Comparison of ENCODE assay signal across 11 cellular contexts in genomic region chr9:3479516-3480352, GRCh38. TPM values are rescaled to one million over a fixed set of nuclear protein-coding genes. Genes with fewer than 3 reads are reported as not detected.
DNase-seq lines count a peak whose midpoint lies in the region; ATAC-seq and TF ChIP-seq lines count a peak whose summit lies in the region.
"Had no signal": no experiment of that assay in that cellular context is flagged by ENCODE, and none has a peak within 500 bp of the region (broad histone marks: within the 10 kb centered on the region; RNA-seq: fewer than 3 reads in every experiment).

No MANE protein-coding gene starts in this region.

- H3K4me3 ChIP-seq in SK-N-SH (ENCODE audit: low read depth in 2 of 2, low read length in 1 of 2), result no peak overlapping the region
- H3K4me3 ChIP-seq in BE2C (ENCODE audit: low read depth, low read length), result no peak overlapping the region
- H3K4me3 ChIP-seq: gastroesophageal sphincter had no signal

- no peaks in the 10 kb centered on the region for H3K9me2 ChIP-seq in SK-N-SH

- no peak overlapping the region for H2AFZ ChIP-seq in SK-N-SH (ENCODE audit: low read depth)

- H3K4me2 ChIP-seq in SK-N-SH, result no peak overlapping the region

- H3K9ac ChIP-seq in SK-N-SH, result no peak overlapping the region

- no peaks in the 10 kb centered on the region for H3K27me3 Mint-ChIP-seq in activated T-cell treated with anti-CD3 and anti-CD28 coated beads, Interleukin-2, amount 50 U/mL, for 4 hours (ENCODE audit: low read depth)
- no peaks in the 10 kb centered on the region for H3K27me3 Mint-ChIP-seq in stimulated activated memory B cell treated with anti-CD40 and anti-IgM and Interleukin-4, amounts not matched to agents 10 μg/mL and 1 μg/mL and 100 μg/mL, for 72 hours
- H3K27me3 Mint-ChIP-seq: activated naive CD8-positive, alpha-beta T cell treated with anti-CD3 and anti-CD28 coated beads, Interleukin-2, amount 10 ng/mL, durations not matched to agents 7 days and 5 days had no signal

- H3K4me1 ChIP-seq in SK-N-SH (ENCODE audit: control insufficient read depth in 1 of 2, insufficient read depth in 2 of 2, low read depth in 1 of 2, low read length in 1 of 2) (no peaks in the 10 kb centered on the region), BE2C (peaks cover 7% of the 10 kb centered on the region; the same call in 1 of the 2 replicates)

- peaks cover 61% of the 10 kb centered on the region for H3K4me1 Mint-ChIP-seq in activated T-cell treated with anti-CD3 and anti-CD28 coated beads, Interleukin-2, amount 50 U/mL, for 4 hours (ENCODE audit: low read depth)
- peaks cover 57% of the 10 kb centered on the region for H3K4me1 Mint-ChIP-seq in stimulated activated memory B cell treated with anti-CD40 and anti-IgM and Interleukin-4, amounts not matched to agents 10 μg/mL and 1 μg/mL and 100 μg/mL, for 72 hours

- CTCF ChIA-PET in SK-N-SH (lab: Yijun Ruan, JAX), result interaction anchor here (1.1 to 1.6 kb wide), 3 partner anchors 13 to 47 kb away, joined by 4 to 8 read pairs (median 5); no protein-coding TSS in a partner anchor

- H3K9me3 ChIP-seq in SK-N-SH (peaks cover 8% of the 10 kb centered on the region; the same call in 1 of the 2 replicates), BE2C (no peaks in the 10 kb centered on the region)

- TF ChIP-seq RAD21 in SK-N-SH (IDR thresholded peaks at IDR 0.05; ENCODE audit: low read length), result no peak

- TF ChIP-seq EP300 in SK-N-SH (IDR thresholded peaks at IDR 0.05; ENCODE audit: borderline replicate concordance in 1 of 2, low read depth in 1 of 2, low read length in 1 of 2), result no peak

- no peaks in the 10 kb centered on the region for H4K20me1 ChIP-seq in SK-N-SH (ENCODE audit: insufficient read depth)

- H3K9me3 Mint-ChIP-seq in activated T-cell treated with anti-CD3 and anti-CD28 coated beads, Interleukin-2, amount 50 U/mL, for 4 hours, result peaks cover 7% of the 10 kb centered on the region
- H3K9me3 Mint-ChIP-seq in stimulated activated memory B cell treated with anti-CD40 and anti-IgM and Interleukin-4, amounts not matched to agents 10 μg/mL and 1 μg/mL and 100 μg/mL, for 72 hours, result no peaks in the 10 kb centered on the region

- no peak for DNase-seq in activated T-cell treated with anti-CD3 and anti-CD28 coated beads, Interleukin-2, amount 50 U/mL, for 4 hours
- DNase-seq in activated T-cell treated with anti-CD3 and anti-CD28 coated beads, Interleukin-2, amount 50 U/mL, for 48 hours, result no peak
- DNase-seq in RPMI8226 (peak; percentile 21), SK-N-SH (no peak), BE2C (no peak)
- no peak for DNase-seq in stimulated activated CD8-positive, alpha-beta memory T cell treated with anti-CD3 and anti-CD28 coated beads, Interleukin-4, amount 100 ng/mL, for 48 hours
- DNase-seq: activated naive CD8-positive, alpha-beta T cell treated with anti-CD3 and anti-CD28 coated beads, Interleukin-2, amount 10 ng/mL, durations not matched to agents 7 days and 5 days; occipital lobe had no signal

- H3K36me3 Mint-ChIP-seq in activated T-cell treated with anti-CD3 and anti-CD28 coated beads, Interleukin-2, amount 50 U/mL, for 4 hours (ENCODE audit: insufficient read depth), result peaks cover 23% of the 10 kb centered on the region
- peaks cover 4% of the 10 kb centered on the region for H3K36me3 Mint-ChIP-seq in stimulated activated memory B cell treated with anti-CD40 and anti-IgM and Interleukin-4, amounts not matched to agents 10 μg/mL and 1 μg/mL and 100 μg/mL, for 72 hours

- no peak for ATAC-seq in activated T-cell treated with anti-CD3 and anti-CD28 coated beads, Interleukin-2, amount 50 U/mL, for 4 hours
- ATAC-seq in HG02798 (IDR thresholded peaks at IDR 0.05; ENCODE audit: poor library complexity, unreplicated experiment), result peak; percentile 46
- ATAC-seq in stimulated activated memory B cell treated with anti-CD40 and anti-IgM and Interleukin-4, amounts not matched to agents 10 μg/mL and 1 μg/mL and 100 μg/mL, for 72 hours, result peak; percentile 74
- ATAC-seq: gastroesophageal sphincter had no signal

- H3K27me3 ChIP-seq in SK-N-SH (ENCODE audit: insufficient read depth) (no peaks in the 10 kb centered on the region), BE2C (no peaks in the 10 kb centered on the region)
- H3K27me3 ChIP-seq: gastroesophageal sphincter had no signal

- H3K36me3 ChIP-seq in SK-N-SH (replicated peaks in 1 of 2; ENCODE audit: control insufficient read depth in 1 of 2, insufficient read depth in 2 of 2, low read length in 1 of 2) (peaks cover 11 to 14% of the 10 kb centered on the region in 2 experiments), BE2C (no peaks in the 10 kb centered on the region; the same call in 1 of the 2 replicates)

- TF ChIP-seq CTCF in SK-N-SH (IDR thresholded peaks at IDR 0.05) (no peak), BE2C (IDR thresholded peaks at IDR 0.05; ENCODE audit: low read depth, low read length) (no peak)

- no peaks in the 10 kb centered on the region for H3K79me2 ChIP-seq in SK-N-SH (ENCODE audit: insufficient read depth)

- H3K4me3 Mint-ChIP-seq in activated T-cell treated with anti-CD3 and anti-CD28 coated beads, Interleukin-2, amount 50 U/mL, for 4 hours, result peak overlapping the region; percentile 16
- peak overlapping the region; percentile 2 for H3K4me3 Mint-ChIP-seq in stimulated activated memory B cell treated with anti-CD40 and anti-IgM and Interleukin-4, amounts not matched to agents 10 μg/mL and 1 μg/mL and 100 μg/mL, for 72 hours
- H3K4me3 Mint-ChIP-seq: activated naive CD8-positive, alpha-beta T cell treated with anti-CD3 and anti-CD28 coated beads, Interleukin-2, amount 10 ng/mL, durations not matched to agents 7 days and 5 days had no signal

- WGBS in SK-N-SH (ENCODE audit: low lambda C conversion rate), result 94% methylated on average over 7 of the region's 7 CpGs

- POLR2A ChIA-PET in SK-N-SH (lab: Yijun Ruan, JAX), result no interaction called here

- H3F3A ChIP-seq in SK-N-SH (replicated peaks; ENCODE audit: insufficient read depth), result no peaks in the 10 kb centered on the region

- no peak overlapping the region for H3K27ac ChIP-seq in SK-N-SH (ENCODE audit: low read depth in 2 of 2, low read length in 1 of 2)
- H3K27ac ChIP-seq: gastroesophageal sphincter had no signal

- H3K27ac Mint-ChIP-seq in stimulated activated memory B cell treated with anti-CD40 and anti-IgM and Interleukin-4, amounts not matched to agents 10 μg/mL and 1 μg/mL and 100 μg/mL, for 72 hours, result peak overlapping the region; percentile 92
- H3K27ac Mint-ChIP-seq: activated naive CD8-positive, alpha-beta T cell treated with anti-CD3 and anti-CD28 coated beads, Interleukin-2, amount 10 ng/mL, durations not matched to agents 7 days and 5 days had no signal

TF ChIP-seq in SK-N-SH, 30 proteins besides CTCF, POLR2A, EP300 and RAD21 (continues in another document):
- no peak for TF ChIP-seq TCF12 (IDR thresholded peaks at IDR 0.05)
- TF ChIP-seq ZBTB33 (IDR thresholded peaks at IDR 0.05; ENCODE audit: borderline replicate concordance, low read depth), result no peak
- no peak for TF ChIP-seq TEAD4 (IDR thresholded peaks at IDR 0.05; ENCODE audit: borderline replicate concordance, insufficient read depth)
- no peak for TF ChIP-seq MEF2A (IDR thresholded peaks at IDR 0.05; ENCODE audit: borderline replicate concordance, low read depth)
- TF ChIP-seq FOXM1 (IDR thresholded peaks at IDR 0.05; ENCODE audit: low read depth), result no peak
- no peak for TF ChIP-seq YY1 (IDR thresholded peaks at IDR 0.05; ENCODE audit: low read depth)
- no peak for TF ChIP-seq USF2 (IDR thresholded peaks at IDR 0.05; ENCODE audit: borderline replicate concordance, low read depth, low read length)
- no peak for TF ChIP-seq RCOR1 (IDR thresholded peaks at IDR 0.05; ENCODE audit: low read length)
- TF ChIP-seq ELF1 (IDR thresholded peaks at IDR 0.05), result no peak
- no peak for TF ChIP-seq USF1 (IDR thresholded peaks at IDR 0.05; ENCODE audit: borderline replicate concordance, low read depth)
- no peak for TF ChIP-seq GATA2 (CRISPR knock-in tag; IDR thresholded peaks at IDR 0.05)

RNA-seq across cellular contexts. Expression of gene RFX3, which starts 46.1 kb away (rescaled TPM):
- 10 to 100 TPM in 1 of 3 donors, 1 to 10 TPM in 2; 9.2 to 10.1 (median 9.4) TPM for total RNA-seq in activated T-cell treated with anti-CD3 and anti-CD28 coated beads, Interleukin-2, amount 50 U/mL, for 4 hours
- 1.7 and 2.1 TPM in 2 replicates for polyA plus RNA-seq in SK-N-SH (2012; rRNA removed)
- 1.0 and 1.5 TPM in 2 replicates for polyA plus RNA-seq in SK-N-SH (2012; cell fraction: cytosol; rRNA removed)
- polyA plus RNA-seq in SK-N-SH (2012; cell fraction: nucleus; rRNA removed), result 2.6 and 5.5 TPM in 2 replicates
- 2.3 TPM for polyA plus RNA-seq in BE2C (2012; ENCODE audit: insufficient read depth, insufficient read length, low read depth)

Comparison
In these comparisons a context has a peak if more than half of its experiments do, and no peak if none do; other contexts are left out.
1. ATAC-seq: peak in HG02798 (single experiment) and stimulated activated memory B cell treated with anti-CD40 and anti-IgM and Interleukin-4, amounts not matched to agents 10 μg/mL and 1 μg/mL and 100 μg/mL, for 72 hours (single experiment); none in activated T-cell treated with anti-CD3 and anti-CD28 coated beads, Interleukin-2, amount 50 U/mL, for 4 hours (0 of 2).